In genomic region chr18:79631096-79631507, GRCh38 we compare ENCODE assay signal across 32 cellular contexts. TPM values are rescaled to one million over a fixed set of nuclear protein-coding genes. Genes with fewer than 3 reads are reported as not detected.
DNase-seq lines count a peak whose midpoint lies in the region; ATAC-seq, FAIRE-seq and TF ChIP-seq lines count a peak whose summit lies in the region.
"Had no signal": no experiment of that assay in that cellular context is flagged by ENCODE, and none has a peak within 500 bp of the region (broad histone marks: within the 10 kb centered on the region; RNA-seq: fewer than 3 reads in every experiment).

No MANE protein-coding gene starts in this region.

- RAD21 ChIA-PET in GM12878 (lab: Charles Lee; ENCODE audit: unreplicated experiment) = no interaction called here

- no peak overlapping the region for H3K27ac Mint-ChIP-seq in activated CD8-positive, alpha-beta memory T cell treated with anti-CD3 and anti-CD28 coated beads, Interleukin-2, amount 10 ng/mL, durations not matched to agents 7 days and 5 days
- peak overlapping the region; percentile 39 for H3K27ac Mint-ChIP-seq in stimulated activated naive B cell treated with anti-CD40 and anti-IgM and Interleukin-4, amounts not matched to agents 10 μg/mL and 1 μg/mL and 100 μg/mL, for 72 hours
- H3K27ac Mint-ChIP-seq in nephron progenitor cell = no peak overlapping the region
- H3K27ac Mint-ChIP-seq: activated B cell treated with CpG ODN at 0.5 μM for 24 hours; activated naive CD8-positive, alpha-beta T cell; activated T-helper 2 cell treated with anti-CD3 and anti-CD28 coated beads, Interferon-gamma antibody, Interleukin-2, Interleukin-4, amounts not matched to agents 10 μg/mL and 5 μg/mL and 100 μg/mL, durations not matched to agents 14 hours and 24 hours and 36 hours had no signal

- 87% methylated on average over 21 of the region's 21 CpGs for WGBS in GM12878 (ENCODE audit: insufficient coverage, insufficient replicate concordance, low lambda C conversion rate, missing lambda C conversion rate)
- WGBS in mesendoderm (ENCODE audit: extremely low coverage, insufficient coverage, low lambda C conversion rate) = no CpG with 5 or more reads among the region's 21 CpGs

- TF ChIP-seq RAD21 in GM12878 (IDR thresholded peaks at IDR 0.05; ENCODE audit: insufficient read depth, low read depth, low read length) = no peak

- peak overlapping the region; percentile 41 for H2BK5ac ChIP-seq in mesendoderm (ENCODE audit: low read length)

- no peak overlapping the region for H2AFZ ChIP-seq in GM12878 (ENCODE audit: control insufficient read depth, low read depth, low read length)

- H3K4me3 ChIP-seq in GM12878 (no peak overlapping the region), mesendoderm (ENCODE audit: low read length) (no peak overlapping the region)
- H3K4me3 ChIP-seq: breast epithelium, left lung, psoas muscle, suprapubic skin had no signal

- SMC1A ChIA-PET in GM12878 (lab: Charles Lee; ENCODE audit: uncharacterized antibody, unreplicated experiment) = no interaction called here

- H3K27ac ChIP-seq in GM12878 (ENCODE audit: control insufficient read depth, insufficient read depth) (no peak overlapping the region), mesendoderm (ENCODE audit: low read depth, low read length) (no peak overlapping the region)
- H3K27ac ChIP-seq: breast epithelium, epithelial cell of prostate, left lung, psoas muscle, suprapubic skin had no signal

- no peaks in the 10 kb centered on the region for H3K79me1 ChIP-seq in mesendoderm (ENCODE audit: low read length)

- peak; percentile 8 for DNase-seq in activated CD8-positive, alpha-beta memory T cell treated with anti-CD3 and anti-CD28 coated beads, Interleukin-2, amount 10 ng/mL, durations not matched to agents 7 days and 5 days
- no peak for DNase-seq in activated CD8-positive, alpha-beta memory T cell treated with anti-CD3 and anti-CD28 coated beads, Interleukin-2, amount 50 U/mL, for 4 hours
- DNase-seq in GM12878 (ENCODE audit: low read depth, low spot score) (no peak), mesendoderm (no peak), SKM-1 treated with dmso at 0.1 percent for 144 hours (lab: John Stamatoyannopoulos, UW; ENCODE audit: unreplicated experiment) (no peak), nephron progenitor cell (no peak)
- no peak for DNase-seq in stimulated activated naive B cell treated with anti-CD40 and anti-IgM and Interleukin-4, amounts not matched to agents 10 μg/mL and 1 μg/mL and 100 μg/mL, for 72 hours
- no peak for DNase-seq in activated CD4-positive, alpha-beta T cell treated with anti-CD3 and anti-CD28 coated beads, Interleukin-2, amount 50 U/mL, for 1 hour
- DNase-seq: activated B cell treated with CpG ODN at 0.5 μM for 24 hours; activated CD4-positive, alpha-beta T cell treated with anti-CD3 and anti-CD28 coated beads, Interleukin-2, amount 50 U/mL, for 4 hours; anterior cingulate cortex; CD4-positive, CD25-positive, alpha-beta regulatory T cell; DMS79 treated with DMSO at 0.1 percent for 48 hours; effector CD4-positive, alpha-beta T cell; GDM1; hypothalamus; IMR-90; left lung; NCI-H2081 treated with DMSO at 0.1 percent for 48 hours; NCI-H446; NCI-H774; occipital lobe; SHP77 treated with DMSO at 0.1 percent for 48 hours; stimulated activated CD4-positive, alpha-beta T cell treated with anti-CD3 and anti-CD28 coated beads, Interleukin-4, amount 100 ng/mL, for 24 hours had no signal

- H4K20me1 ChIP-seq in GM12878 (ENCODE audit: control insufficient read depth, insufficient read depth) = no peaks in the 10 kb centered on the region

- H3K4me1 ChIP-seq in GM12878 (ENCODE audit: control insufficient read depth, insufficient read depth, low read length) = peaks cover 7% of the 10 kb centered on the region
- H3K4me1 ChIP-seq in mesendoderm (ENCODE audit: control insufficient read depth, low read depth, low read length) = no peaks in the 10 kb centered on the region
- H3K4me1 ChIP-seq: breast epithelium, left lung, psoas muscle, suprapubic skin had no signal

- no peak overlapping the region for H3K23ac ChIP-seq in mesendoderm (ENCODE audit: low read length)

- H3K18ac ChIP-seq in mesendoderm (ENCODE audit: low read length) = no peak overlapping the region

- peaks cover 1% of the 10 kb centered on the region; the same call in 2 of the 3 replicates for H3K9me3 ChIP-seq in GM12878 (replicated peaks; ENCODE audit: control insufficient read depth, insufficient read depth, low read length)
- H3K9me3 ChIP-seq: breast epithelium, left lung, psoas muscle, suprapubic skin had no signal

- intact Hi-C loops in GM12878 (cut with micrococcal nuclease; ENCODE audit: unreplicated experiment) = no loop called here

- no peak for TF ChIP-seq EP300 in GM12878 (IDR thresholded peaks at IDR 0.05; ENCODE audit: borderline replicate concordance in 1 of 2, control insufficient read depth in 1 of 2, low read depth in 2 of 2, low read length in 2 of 2)

- no peak overlapping the region for H4K5ac ChIP-seq in mesendoderm (ENCODE audit: low read length)

- peaks cover 19% of the 10 kb centered on the region for H3K4me1 Mint-ChIP-seq in activated CD8-positive, alpha-beta memory T cell treated with anti-CD3 and anti-CD28 coated beads, Interleukin-2, amount 10 ng/mL, durations not matched to agents 7 days and 5 days
- H3K4me1 Mint-ChIP-seq in stimulated activated naive B cell treated with anti-CD40 and anti-IgM and Interleukin-4, amounts not matched to agents 10 μg/mL and 1 μg/mL and 100 μg/mL, for 72 hours = peaks cover 30 to 56% of the 10 kb centered on the region in 2 donors
- peaks cover 11% of the 10 kb centered on the region for H3K4me1 Mint-ChIP-seq in nephron progenitor cell

- H3K4me2 ChIP-seq in GM12878 (ENCODE audit: control insufficient read depth, insufficient read depth) (no peak overlapping the region), mesendoderm (ENCODE audit: low read length) (no peak overlapping the region)

- no peak overlapping the region for H3K4ac ChIP-seq in mesendoderm (ENCODE audit: low read depth, low read length)

- no peaks in the 10 kb centered on the region for H3K36me3 ChIP-seq in GM12878 (ENCODE audit: control insufficient read depth in 2 of 2, insufficient read depth in 2 of 2, low read length in 1 of 2)
- no peaks in the 10 kb centered on the region for H3K36me3 ChIP-seq in mesendoderm (ENCODE audit: control insufficient read depth, insufficient read depth, low read length)
- H3K36me3 ChIP-seq: breast epithelium, left lung, suprapubic skin had no signal

- ATAC-seq in activated CD8-positive, alpha-beta memory T cell treated with anti-CD3 and anti-CD28 coated beads, Interleukin-2, amount 10 ng/mL, durations not matched to agents 7 days and 5 days = no peak
- ATAC-seq in GM12878 = no peak
- no peak for ATAC-seq in stimulated activated naive B cell treated with anti-CD40 and anti-IgM and Interleukin-4, amounts not matched to agents 10 μg/mL and 1 μg/mL and 100 μg/mL, for 72 hours (replicated peaks)
- ATAC-seq: left lung, psoas muscle had no signal

- FAIRE-seq in GM12878 (lab: Jason Lieb, UNC) = no peak
- FAIRE-seq: A204.1, RCC 7860 had no signal

- H3K27me3 Mint-ChIP-seq in activated CD8-positive, alpha-beta memory T cell treated with anti-CD3 and anti-CD28 coated beads, Interleukin-2, amount 10 ng/mL, durations not matched to agents 7 days and 5 days = peaks cover 3% of the 10 kb centered on the region
- H3K27me3 Mint-ChIP-seq in stimulated activated naive B cell treated with anti-CD40 and anti-IgM and Interleukin-4, amounts not matched to agents 10 μg/mL and 1 μg/mL and 100 μg/mL, for 72 hours = no peaks in the 10 kb centered on the region
- peaks cover 14% of the 10 kb centered on the region for H3K27me3 Mint-ChIP-seq in nephron progenitor cell (ENCODE audit: low read depth, poor library complexity)
- H3K27me3 Mint-ChIP-seq: activated B cell treated with CpG ODN at 0.5 μM for 24 hours; CD4-positive, CD25-positive, alpha-beta regulatory T cell had no signal

- no peak overlapping the region for H3K4me3 Mint-ChIP-seq in activated CD8-positive, alpha-beta memory T cell treated with anti-CD3 and anti-CD28 coated beads, Interleukin-2, amount 10 ng/mL, durations not matched to agents 7 days and 5 days
- no peak overlapping the region for H3K4me3 Mint-ChIP-seq in stimulated activated naive B cell treated with anti-CD40 and anti-IgM and Interleukin-4, amounts not matched to agents 10 μg/mL and 1 μg/mL and 100 μg/mL, for 72 hours
- H3K4me3 Mint-ChIP-seq in nephron progenitor cell = no peak overlapping the region
- H3K4me3 Mint-ChIP-seq: activated B cell treated with CpG ODN at 0.5 μM for 24 hours; activated naive CD8-positive, alpha-beta T cell had no signal

- BruUV-seq in GM12878 (replicated peaks; lab: Mats Ljungman, UMichigan) = no TSS peak

- in situ Hi-C loops in GM12878 (cut with MboI) = no loop called here

- no peak overlapping the region for H3K56ac ChIP-seq in mesendoderm (ENCODE audit: low read length)

- H3K9ac ChIP-seq in GM12878 (ENCODE audit: control insufficient read depth, insufficient read depth, low read length) (no peak overlapping the region), mesendoderm (ENCODE audit: low read length) (no peak overlapping the region)

- H3K27me3 ChIP-seq in GM12878 (replicated peaks in 1 of 2; ENCODE audit: control insufficient read depth in 2 of 2, insufficient read depth in 2 of 2, low read length in 1 of 2) = no peaks in the 10 kb centered on the region
- H3K27me3 ChIP-seq in mesendoderm (ENCODE audit: insufficient read depth, low read length, poor library complexity) = no peaks in the 10 kb centered on the region
- H3K27me3 ChIP-seq: suprapubic skin had no signal

- no peak overlapping the region for H2BK120ac ChIP-seq in mesendoderm (ENCODE audit: low read depth, low read length)

- no peak overlapping the region for H2BK15ac ChIP-seq in mesendoderm (replicated peaks; ENCODE audit: low read depth)

- CTCF ChIA-PET in activated CD8-positive, alpha-beta memory T cell treated with anti-CD3 and anti-CD28 coated beads, Interleukin-2, amount 10 ng/mL, durations not matched to agents 7 days and 5 days (lab: Charles Lee) = no interaction called here
- CTCF ChIA-PET in GM12878 (lab: Yijun Ruan, JAX) = no interaction called here

- POLR2A ChIA-PET in GM12878 (lab: Charles Lee) = no interaction called here

- H3K36me3 Mint-ChIP-seq in activated CD8-positive, alpha-beta memory T cell treated with anti-CD3 and anti-CD28 coated beads, Interleukin-2, amount 10 ng/mL, durations not matched to agents 7 days and 5 days = peaks cover 4% of the 10 kb centered on the region
- peaks cover 2 to 9% of the 10 kb centered on the region in 2 donors for H3K36me3 Mint-ChIP-seq in stimulated activated naive B cell treated with anti-CD40 and anti-IgM and Interleukin-4, amounts not matched to agents 10 μg/mL and 1 μg/mL and 100 μg/mL, for 72 hours
- H3K36me3 Mint-ChIP-seq in nephron progenitor cell (ENCODE audit: low read depth) = peaks cover 5% of the 10 kb centered on the region
- H3K36me3 Mint-ChIP-seq: activated naive CD8-positive, alpha-beta T cell; CD4-positive, CD25-positive, alpha-beta regulatory T cell had no signal

- TF ChIP-seq POLR2A in GM12878 (IDR thresholded peaks at IDR 0.05; ENCODE audit: low read depth, low read length) = no peak

- no peak overlapping the region for H4K8ac ChIP-seq in mesendoderm (ENCODE audit: low read depth, low read length)

- no peak overlapping the region for H2AK5ac ChIP-seq in mesendoderm (ENCODE audit: low read length)

- H3K79me2 ChIP-seq in GM12878 (ENCODE audit: control insufficient read depth, insufficient read depth, low read length) = no peaks in the 10 kb centered on the region
- no peaks in the 10 kb centered on the region for H3K79me2 ChIP-seq in mesendoderm (ENCODE audit: control insufficient read depth, insufficient read depth, low read length)

- TF ChIP-seq CTCF in GM12878 (IDR thresholded peaks at IDR 0.05 in 2 of 3, conservative IDR thresholded peaks at IDR 0.05 in 1 of 3; ENCODE audit: control insufficient read depth in 2 of 3, extremely low read depth in 1 of 3, insufficient read depth in 1 of 3, low read depth in 3 of 3, low read length in 3 of 3) (no peak), nephron progenitor cell (IDR thresholded peaks at IDR 0.05) (no peak)

- peaks cover 8% of the 10 kb centered on the region for H3K9me3 Mint-ChIP-seq in activated CD8-positive, alpha-beta memory T cell treated with anti-CD3 and anti-CD28 coated beads, Interleukin-2, amount 10 ng/mL, durations not matched to agents 7 days and 5 days (ENCODE audit: low read depth)
- peaks cover 7 to 18% of the 10 kb centered on the region in 2 donors for H3K9me3 Mint-ChIP-seq in stimulated activated naive B cell treated with anti-CD40 and anti-IgM and Interleukin-4, amounts not matched to agents 10 μg/mL and 1 μg/mL and 100 μg/mL, for 72 hours
- peaks cover 23% of the 10 kb centered on the region for H3K9me3 Mint-ChIP-seq in nephron progenitor cell

RNA-seq across cellular contexts. Expression of gene CTDP1, which starts 48.5 kb away (rescaled TPM):
- 10 to 100 TPM; 38.4 to 39.7 TPM for total RNA-seq in activated CD8-positive, alpha-beta memory T cell treated with anti-CD3 and anti-CD28 coated beads, Interleukin-2, amount 10 ng/mL, durations not matched to agents 7 days and 5 days
- total RNA-seq in GM12878 (2013; cell fraction: nucleolus; rRNA removed) = 25.6 and 26.8 TPM in 2 replicates
- total RNA-seq in GM12878 (2014; rRNA removed) (22.1 and 23.8 TPM in 2 replicates), GM12878 (2014; rRNA removed; fragmentation: Illumina TruSeq; extraction: Trizol) (7.3 and 8.0 TPM in 2 replicates), GM12878 (2021) (30.4 and 31.3 TPM in 2 replicates)
- polyA plus RNA-seq in GM12878 (2011; ENCODE audit: low read depth) = 5.9 TPM
- polyA plus RNA-seq in GM12878 (2011; rRNA removed) (4.9 and 9.5 TPM in 2 replicates), GM12878 (2014; fragmentation: Illumina TruSeq; extraction: Trizol) (1.9 and 6.0 TPM in 2 replicates), GM12878 (2014; fragmentation: Nextera tagmentation; extraction: Ambion mirVana) (1 to 10 TPM in 1 of 2 experiments, under 1 TPM in 1; 0.32 to 1.6 TPM), GM12878 (2014; rRNA removed) (16.7 and 19.3 TPM in 2 replicates), GM12878 (2016; fragmentation: Nextera tagmentation; extraction: Ambion mirVana) (10 to 100 TPM in 1 of 2 experiments, 1 to 10 TPM in 1; 4.2 to 13.9 TPM)
- polyA plus RNA-seq in GM12878 (2011; cell fraction: cytosol; rRNA removed) = 9.0 and 10.2 TPM in 2 replicates
- polyA plus RNA-seq in GM12878 (2011; cell fraction: nucleus; rRNA removed) = 37.1 and 48.0 TPM in 2 replicates
- 12.2 and 14.2 TPM in 2 replicates for polyA plus RNA-seq in GM12878 (2012)
- polyA minus RNA-seq in GM12878 (2011; rRNA and poly(A)+ RNA removed) = 13.9 and 14.8 TPM in 2 replicates
- 5.6 and 10.0 TPM in 2 replicates for polyA minus RNA-seq in GM12878 (2011; cell fraction: cytosol; rRNA and poly(A)+ RNA removed)
- 17.0 and 31.8 TPM in 2 replicates for polyA minus RNA-seq in GM12878 (2011; cell fraction: nucleus; rRNA and poly(A)+ RNA removed)
- 19.0 TPM for polyA plus RNA-seq in mesendoderm (2013, experiment 1 of 2)
- polyA plus RNA-seq in mesendoderm (2013, experiment 2 of 2) = 19.0 TPM
